In the genomic region with DNA sequence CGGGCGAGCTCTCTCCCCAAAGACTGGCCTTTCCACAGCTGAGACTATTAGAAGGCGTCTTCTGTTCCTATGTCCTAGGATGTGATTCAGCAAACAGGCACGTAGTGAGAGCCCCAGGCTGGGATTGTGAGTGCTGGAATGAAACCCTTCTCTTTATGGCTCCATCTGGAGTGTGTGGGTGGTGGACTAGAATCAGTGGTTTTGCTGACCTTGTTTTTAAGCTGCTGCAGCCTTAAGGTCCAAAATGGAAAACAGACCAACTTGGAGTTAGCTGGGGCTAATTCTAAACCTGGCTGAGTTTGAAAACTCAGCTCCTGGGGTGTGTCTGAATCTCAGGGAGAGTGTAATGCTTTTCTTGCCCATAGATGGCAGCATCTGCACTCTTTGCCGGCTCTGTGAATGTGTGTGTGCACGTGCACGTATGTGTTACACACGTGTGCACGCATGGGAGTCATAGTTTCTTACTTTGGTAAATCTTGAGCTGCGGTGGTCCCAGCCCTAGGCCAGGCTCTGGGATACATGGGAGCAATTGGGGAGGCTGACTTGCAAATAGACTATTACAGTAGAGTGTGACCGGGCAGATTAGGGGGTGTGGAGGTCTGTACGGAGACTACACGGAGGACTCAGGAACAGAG, we compare ENCODE assay signal across 1 cellular context.
A peak's percentile ranks its signal among the peaks of the same experiment; 100 is the strongest.
TF ChIP-seq lines count a peak whose summit lies in the region.

No MANE protein-coding gene starts in this region.

TF ChIP-seq in HepG2, 621 proteins besides CTCF, POLR2A, EP300 and RAD21 (continued from another document and continues in another):
- no peak for TF ChIP-seq ZNF768 (CRISPR knock-in tag; IDR thresholded peaks at IDR 0.05)
- TF ChIP-seq IKZF4 (CRISPR knock-in tag; IDR thresholded peaks at IDR 0.05; ENCODE audit: borderline replicate concordance, low read depth, not compliant biosample characterization): no peak
- TF ChIP-seq NFKBIZ (CRISPR knock-in tag; IDR thresholded peaks at IDR 0.05): no peak
- TF ChIP-seq, protein P1, sequence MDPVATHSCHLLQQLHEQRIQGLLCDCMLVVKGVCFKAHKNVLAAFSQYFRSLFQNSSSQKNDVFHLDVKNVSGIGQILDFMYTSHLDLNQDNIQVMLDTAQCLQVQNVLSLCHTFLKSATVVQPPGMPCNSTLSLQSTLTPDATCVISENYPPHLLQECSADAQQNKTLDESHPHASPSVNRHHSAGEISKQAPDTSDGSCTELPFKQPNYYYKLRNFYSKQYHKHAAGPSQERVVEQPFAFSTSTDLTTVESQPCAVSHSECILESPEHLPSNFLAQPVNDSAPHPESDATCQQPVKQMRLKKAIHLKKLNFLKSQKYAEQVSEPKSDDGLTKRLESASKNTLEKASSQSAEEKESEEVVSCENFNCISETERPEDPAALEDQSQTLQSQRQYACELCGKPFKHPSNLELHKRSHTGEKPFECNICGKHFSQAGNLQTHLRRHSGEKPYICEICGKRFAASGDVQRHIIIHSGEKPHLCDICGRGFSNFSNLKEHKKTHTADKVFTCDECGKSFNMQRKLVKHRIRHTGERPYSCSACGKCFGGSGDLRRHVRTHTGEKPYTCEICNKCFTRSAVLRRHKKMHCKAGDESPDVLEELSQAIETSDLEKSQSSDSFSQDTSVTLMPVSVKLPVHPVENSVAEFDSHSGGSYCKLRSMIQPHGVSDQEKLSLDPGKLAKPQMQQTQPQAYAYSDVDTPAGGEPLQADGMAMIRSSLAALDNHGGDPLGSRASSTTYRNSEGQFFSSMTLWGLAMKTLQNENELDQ (CRISPR knock-in tag; IDR thresholded peaks at IDR 0.05; ENCODE audit: borderline replicate concordance): no peak
- 0 out of 2 replicates have a peak, but pooled peaks have one; percentile 63 for TF ChIP-seq MEF2D (CRISPR knock-in tag; IDR thresholded peaks at IDR 0.05)
- no peak for TF ChIP-seq ZNF747 (CRISPR knock-in tag; IDR thresholded peaks at IDR 0.05; ENCODE audit: borderline replicate concordance)
- TF ChIP-seq, protein P2, sequence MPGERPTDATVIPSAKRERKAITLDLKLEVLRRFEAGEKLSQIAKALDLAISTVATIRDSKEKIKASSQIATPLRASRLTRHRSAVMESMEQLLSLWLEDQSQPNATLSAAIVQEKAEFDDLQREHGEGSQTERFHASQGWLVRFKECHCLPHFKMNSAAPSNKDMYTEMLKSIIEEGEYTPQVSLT (CRISPR knock-in tag; IDR thresholded peaks at IDR 0.05; ENCODE audit: borderline replicate concordance, low read depth): no peak
- no peak for TF ChIP-seq ZNF124 (CRISPR knock-in tag; IDR thresholded peaks at IDR 0.05)
- no peak for TF ChIP-seq NR2F2 (IDR thresholded peaks at IDR 0.05; ENCODE audit: borderline replicate concordance, low read depth)
- no peak for TF ChIP-seq BORCS8-MEF2B (CRISPR knock-in tag; IDR thresholded peaks at IDR 0.05)
- peak; percentile 54 for TF ChIP-seq SAP130 (CRISPR knock-in tag; IDR thresholded peaks at IDR 0.05; ENCODE audit: low read depth)
- TF ChIP-seq, protein P3, sequence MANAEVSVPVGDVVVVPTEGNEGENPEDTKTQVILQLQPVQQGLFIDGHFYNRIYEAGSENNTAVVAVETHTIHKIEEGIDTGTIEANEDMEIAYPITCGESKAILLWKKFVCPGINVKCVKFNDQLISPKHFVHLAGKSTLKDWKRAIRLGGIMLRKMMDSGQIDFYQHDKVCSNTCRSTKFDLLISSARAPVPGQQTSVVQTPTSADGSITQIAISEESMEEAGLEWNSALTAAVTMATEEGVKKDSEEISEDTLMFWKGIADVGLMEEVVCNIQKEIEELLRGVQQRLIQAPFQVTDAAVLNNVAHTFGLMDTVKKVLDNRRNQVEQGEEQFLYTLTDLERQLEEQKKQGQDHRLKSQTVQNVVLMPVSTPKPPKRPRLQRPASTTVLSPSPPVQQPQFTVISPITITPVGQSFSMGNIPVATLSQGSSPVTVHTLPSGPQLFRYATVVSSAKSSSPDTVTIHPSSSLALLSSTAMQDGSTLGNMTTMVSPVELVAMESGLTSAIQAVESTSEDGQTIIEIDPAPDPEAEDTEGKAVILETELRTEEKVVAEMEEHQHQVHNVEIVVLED (CRISPR knock-in tag; IDR thresholded peaks at IDR 0.05; ENCODE audit: borderline replicate concordance): 0 out of 2 replicates have a peak, but pooled peaks have one; percentile 42
- no peak for TF ChIP-seq SMARCC2 (IDR thresholded peaks at IDR 0.05)
- no peak for TF ChIP-seq CBX2 (IDR thresholded peaks at IDR 0.05; ENCODE audit: low read depth, low read length)
- no peak for TF ChIP-seq CBX2 (CRISPR knock-in tag; IDR thresholded peaks at IDR 0.05; ENCODE audit: low read depth)
- no peak for TF ChIP-seq YY1 (IDR thresholded peaks at IDR 0.05; ENCODE audit: insufficient read depth, insufficient replicate concordance, low read depth, low read length)
- TF ChIP-seq, protein P4, sequence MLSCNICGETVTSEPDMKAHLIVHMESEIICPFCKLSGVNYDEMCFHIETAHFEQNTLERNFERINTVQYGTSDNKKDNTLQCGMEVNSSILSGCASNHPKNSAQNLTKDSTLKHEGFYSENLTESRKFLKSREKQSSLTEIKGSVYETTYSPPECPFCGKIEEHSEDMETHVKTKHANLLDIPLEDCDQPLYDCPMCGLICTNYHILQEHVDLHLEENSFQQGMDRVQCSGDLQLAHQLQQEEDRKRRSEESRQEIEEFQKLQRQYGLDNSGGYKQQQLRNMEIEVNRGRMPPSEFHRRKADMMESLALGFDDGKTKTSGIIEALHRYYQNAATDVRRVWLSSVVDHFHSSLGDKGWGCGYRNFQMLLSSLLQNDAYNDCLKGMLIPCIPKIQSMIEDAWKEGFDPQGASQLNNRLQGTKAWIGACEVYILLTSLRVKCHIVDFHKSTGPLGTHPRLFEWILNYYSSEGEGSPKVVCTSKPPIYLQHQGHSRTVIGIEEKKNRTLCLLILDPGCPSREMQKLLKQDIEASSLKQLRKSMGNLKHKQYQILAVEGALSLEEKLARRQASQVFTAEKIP (CRISPR knock-in tag; IDR thresholded peaks at IDR 0.05; ENCODE audit: borderline replicate concordance): no peak
- TF ChIP-seq PCBP1 (IDR thresholded peaks at IDR 0.05; ENCODE audit: borderline replicate concordance, low read depth, low read length): no peak
- TF ChIP-seq CENPT (CRISPR knock-in tag; IDR thresholded peaks at IDR 0.05; ENCODE audit: low read depth): no peak
- TF ChIP-seq, protein P5, sequence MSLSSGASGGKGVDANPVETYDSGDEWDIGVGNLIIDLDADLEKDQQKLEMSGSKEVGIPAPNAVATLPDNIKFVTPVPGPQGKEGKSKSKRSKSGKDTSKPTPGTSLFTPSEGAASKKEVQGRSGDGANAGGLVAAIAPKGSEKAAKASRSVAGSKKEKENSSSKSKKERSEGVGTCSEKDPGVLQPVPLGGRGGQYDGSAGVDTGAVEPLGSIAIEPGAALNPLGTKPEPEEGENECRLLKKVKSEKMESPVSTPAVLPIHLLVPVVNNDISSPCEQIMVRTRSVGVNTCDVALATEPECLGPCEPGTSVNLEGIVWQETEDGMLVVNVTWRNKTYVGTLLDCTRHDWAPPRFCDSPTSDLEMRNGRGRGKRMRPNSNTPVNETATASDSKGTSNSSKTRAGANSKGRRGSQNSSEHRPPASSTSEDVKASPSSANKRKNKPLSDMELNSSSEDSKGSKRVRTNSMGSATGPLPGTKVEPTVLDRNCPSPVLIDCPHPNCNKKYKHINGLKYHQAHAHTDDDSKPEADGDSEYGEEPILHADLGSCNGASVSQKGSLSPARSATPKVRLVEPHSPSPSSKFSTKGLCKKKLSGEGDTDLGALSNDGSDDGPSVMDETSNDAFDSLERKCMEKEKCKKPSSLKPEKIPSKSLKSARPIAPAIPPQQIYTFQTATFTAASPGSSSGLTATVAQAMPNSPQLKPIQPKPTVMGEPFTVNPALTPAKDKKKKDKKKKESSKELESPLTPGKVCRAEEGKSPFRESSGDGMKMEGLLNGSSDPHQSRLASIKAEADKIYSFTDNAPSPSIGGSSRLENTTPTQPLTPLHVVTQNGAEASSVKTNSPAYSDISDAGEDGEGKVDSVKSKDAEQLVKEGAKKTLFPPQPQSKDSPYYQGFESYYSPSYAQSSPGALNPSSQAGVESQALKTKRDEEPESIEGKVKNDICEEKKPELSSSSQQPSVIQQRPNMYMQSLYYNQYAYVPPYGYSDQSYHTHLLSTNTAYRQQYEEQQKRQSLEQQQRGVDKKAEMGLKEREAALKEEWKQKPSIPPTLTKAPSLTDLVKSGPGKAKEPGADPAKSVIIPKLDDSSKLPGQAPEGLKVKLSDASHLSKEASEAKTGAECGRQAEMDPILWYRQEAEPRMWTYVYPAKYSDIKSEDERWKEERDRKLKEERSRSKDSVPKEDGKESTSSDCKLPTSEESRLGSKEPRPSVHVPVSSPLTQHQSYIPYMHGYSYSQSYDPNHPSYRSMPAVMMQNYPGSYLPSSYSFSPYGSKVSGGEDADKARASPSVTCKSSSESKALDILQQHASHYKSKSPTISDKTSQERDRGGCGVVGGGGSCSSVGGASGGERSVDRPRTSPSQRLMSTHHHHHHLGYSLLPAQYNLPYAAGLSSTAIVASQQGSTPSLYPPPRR (CRISPR knock-in tag; IDR thresholded peaks at IDR 0.05; ENCODE audit: borderline replicate concordance): no peak
- TF ChIP-seq KAT8 (CRISPR knock-in tag; IDR thresholded peaks at IDR 0.05): 0 out of 2 replicates have a peak, but pooled peaks have one; percentile 41
- TF ChIP-seq ZNF382 (CRISPR knock-in tag; IDR thresholded peaks at IDR 0.05; ENCODE audit: borderline replicate concordance): no peak
- TF ChIP-seq ZNF501 (CRISPR knock-in tag; IDR thresholded peaks at IDR 0.05): peak; percentile 25; the same call in 1 of the 2 replicates
- TF ChIP-seq ZNF652 (CRISPR knock-in tag; IDR thresholded peaks at IDR 0.05; ENCODE audit: borderline replicate concordance, low read depth): no peak
- TF ChIP-seq EEA1 (CRISPR knock-in tag; IDR thresholded peaks at IDR 0.05; ENCODE audit: borderline replicate concordance): no peak
- no peak for TF ChIP-seq ZMYM3 (CRISPR knock-in tag; IDR thresholded peaks at IDR 0.05)
- TF ChIP-seq PTBP1 (IDR thresholded peaks at IDR 0.05; ENCODE audit: low read depth, low read length, poor library complexity, severe bottlenecking): no peak
- no peak for TF ChIP-seq KDM5B (CRISPR knock-in tag; IDR thresholded peaks at IDR 0.05; ENCODE audit: borderline replicate concordance)
- no peak for TF ChIP-seq ZNF549 (CRISPR knock-in tag; IDR thresholded peaks at IDR 0.05)
- TF ChIP-seq, protein P6, sequence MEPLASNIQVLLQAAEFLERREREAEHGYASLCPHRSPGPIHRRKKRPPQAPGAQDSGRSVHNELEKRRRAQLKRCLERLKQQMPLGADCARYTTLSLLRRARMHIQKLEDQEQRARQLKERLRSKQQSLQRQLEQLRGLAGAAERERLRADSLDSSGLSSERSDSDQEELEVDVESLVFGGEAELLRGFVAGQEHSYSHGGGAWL (CRISPR knock-in tag; IDR thresholded peaks at IDR 0.05): no peak
- TF ChIP-seq ZNF547 (CRISPR knock-in tag; IDR thresholded peaks at IDR 0.05): peak; percentile 36; the same call in 1 of the 2 replicates
- TF ChIP-seq ZNF552 (CRISPR knock-in tag; IDR thresholded peaks at IDR 0.05; ENCODE audit: borderline replicate concordance): peak; percentile 50; the same call in 1 of the 2 replicates
- TF ChIP-seq, protein P7, sequence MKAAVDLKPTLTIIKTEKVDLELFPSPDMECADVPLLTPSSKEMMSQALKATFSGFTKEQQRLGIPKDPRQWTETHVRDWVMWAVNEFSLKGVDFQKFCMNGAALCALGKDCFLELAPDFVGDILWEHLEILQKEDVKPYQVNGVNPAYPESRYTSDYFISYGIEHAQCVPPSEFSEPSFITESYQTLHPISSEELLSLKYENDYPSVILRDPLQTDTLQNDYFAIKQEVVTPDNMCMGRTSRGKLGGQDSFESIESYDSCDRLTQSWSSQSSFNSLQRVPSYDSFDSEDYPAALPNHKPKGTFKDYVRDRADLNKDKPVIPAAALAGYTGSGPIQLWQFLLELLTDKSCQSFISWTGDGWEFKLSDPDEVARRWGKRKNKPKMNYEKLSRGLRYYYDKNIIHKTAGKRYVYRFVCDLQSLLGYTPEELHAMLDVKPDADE (CRISPR knock-in tag; IDR thresholded peaks at IDR 0.05): no peak
- TF ChIP-seq, protein P8, sequence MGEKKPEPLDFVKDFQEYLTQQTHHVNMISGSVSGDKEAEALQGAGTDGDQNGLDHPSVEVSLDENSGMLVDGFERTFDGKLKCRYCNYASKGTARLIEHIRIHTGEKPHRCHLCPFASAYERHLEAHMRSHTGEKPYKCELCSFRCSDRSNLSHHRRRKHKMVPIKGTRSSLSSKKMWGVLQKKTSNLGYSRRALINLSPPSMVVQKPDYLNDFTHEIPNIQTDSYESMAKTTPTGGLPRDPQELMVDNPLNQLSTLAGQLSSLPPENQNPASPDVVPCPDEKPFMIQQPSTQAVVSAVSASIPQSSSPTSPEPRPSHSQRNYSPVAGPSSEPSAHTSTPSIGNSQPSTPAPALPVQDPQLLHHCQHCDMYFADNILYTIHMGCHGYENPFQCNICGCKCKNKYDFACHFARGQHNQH (CRISPR knock-in tag; IDR thresholded peaks at IDR 0.05): no peak
- 0 out of 2 replicates have a peak, but pooled peaks have one; percentile 33 for TF ChIP-seq ZNF572 (CRISPR knock-in tag; IDR thresholded peaks at IDR 0.05)
- no peak for TF ChIP-seq MTF2 (CRISPR knock-in tag; IDR thresholded peaks at IDR 0.05; ENCODE audit: borderline replicate concordance)
- TF ChIP-seq, protein P9, sequence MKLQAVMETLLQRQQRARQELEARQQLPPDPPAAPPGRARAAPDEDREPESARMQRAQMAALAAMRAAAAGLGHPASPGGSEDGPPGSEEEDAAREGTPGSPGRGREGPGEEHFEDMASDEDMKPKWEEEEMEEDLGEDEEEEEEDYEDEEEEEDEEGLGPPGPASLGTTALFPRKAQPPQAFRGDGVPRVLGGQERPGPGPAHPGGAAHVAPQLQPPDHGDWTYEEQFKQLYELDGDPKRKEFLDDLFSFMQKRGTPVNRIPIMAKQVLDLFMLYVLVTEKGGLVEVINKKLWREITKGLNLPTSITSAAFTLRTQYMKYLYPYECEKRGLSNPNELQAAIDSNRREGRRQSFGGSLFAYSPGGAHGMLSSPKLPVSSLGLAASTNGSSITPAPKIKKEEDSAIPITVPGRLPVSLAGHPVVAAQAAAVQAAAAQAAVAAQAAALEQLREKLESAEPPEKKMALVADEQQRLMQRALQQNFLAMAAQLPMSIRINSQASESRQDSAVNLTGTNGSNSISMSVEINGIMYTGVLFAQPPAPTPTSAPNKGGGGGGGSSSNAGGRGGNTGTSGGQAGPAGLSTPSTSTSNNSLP (IDR thresholded peaks at IDR 0.05; ENCODE audit: low read depth, low read length): no peak
- no peak for TF ChIP-seq ZNF17 (CRISPR knock-in tag; IDR thresholded peaks at IDR 0.05)
- TF ChIP-seq, protein P10, sequence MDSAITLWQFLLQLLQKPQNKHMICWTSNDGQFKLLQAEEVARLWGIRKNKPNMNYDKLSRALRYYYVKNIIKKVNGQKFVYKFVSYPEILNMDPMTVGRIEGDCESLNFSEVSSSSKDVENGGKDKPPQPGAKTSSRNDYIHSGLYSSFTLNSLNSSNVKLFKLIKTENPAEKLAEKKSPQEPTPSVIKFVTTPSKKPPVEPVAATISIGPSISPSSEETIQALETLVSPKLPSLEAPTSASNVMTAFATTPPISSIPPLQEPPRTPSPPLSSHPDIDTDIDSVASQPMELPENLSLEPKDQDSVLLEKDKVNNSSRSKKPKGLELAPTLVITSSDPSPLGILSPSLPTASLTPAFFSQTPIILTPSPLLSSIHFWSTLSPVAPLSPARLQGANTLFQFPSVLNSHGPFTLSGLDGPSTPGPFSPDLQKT (CRISPR knock-in tag; IDR thresholded peaks at IDR 0.05; ENCODE audit: borderline replicate concordance): no peak
- TF ChIP-seq, protein P11, sequence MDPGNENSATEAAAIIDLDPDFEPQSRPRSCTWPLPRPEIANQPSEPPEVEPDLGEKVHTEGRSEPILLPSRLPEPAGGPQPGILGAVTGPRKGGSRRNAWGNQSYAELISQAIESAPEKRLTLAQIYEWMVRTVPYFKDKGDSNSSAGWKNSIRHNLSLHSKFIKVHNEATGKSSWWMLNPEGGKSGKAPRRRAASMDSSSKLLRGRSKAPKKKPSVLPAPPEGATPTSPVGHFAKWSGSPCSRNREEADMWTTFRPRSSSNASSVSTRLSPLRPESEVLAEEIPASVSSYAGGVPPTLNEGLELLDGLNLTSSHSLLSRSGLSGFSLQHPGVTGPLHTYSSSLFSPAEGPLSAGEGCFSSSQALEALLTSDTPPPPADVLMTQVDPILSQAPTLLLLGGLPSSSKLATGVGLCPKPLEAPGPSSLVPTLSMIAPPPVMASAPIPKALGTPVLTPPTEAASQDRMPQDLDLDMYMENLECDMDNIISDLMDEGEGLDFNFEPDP (CRISPR knock-in tag; conservative IDR thresholded peaks at IDR 0.05): no peak
